Comparison of ENCODE assay signal across 13 cellular contexts in the genomic region with DNA sequence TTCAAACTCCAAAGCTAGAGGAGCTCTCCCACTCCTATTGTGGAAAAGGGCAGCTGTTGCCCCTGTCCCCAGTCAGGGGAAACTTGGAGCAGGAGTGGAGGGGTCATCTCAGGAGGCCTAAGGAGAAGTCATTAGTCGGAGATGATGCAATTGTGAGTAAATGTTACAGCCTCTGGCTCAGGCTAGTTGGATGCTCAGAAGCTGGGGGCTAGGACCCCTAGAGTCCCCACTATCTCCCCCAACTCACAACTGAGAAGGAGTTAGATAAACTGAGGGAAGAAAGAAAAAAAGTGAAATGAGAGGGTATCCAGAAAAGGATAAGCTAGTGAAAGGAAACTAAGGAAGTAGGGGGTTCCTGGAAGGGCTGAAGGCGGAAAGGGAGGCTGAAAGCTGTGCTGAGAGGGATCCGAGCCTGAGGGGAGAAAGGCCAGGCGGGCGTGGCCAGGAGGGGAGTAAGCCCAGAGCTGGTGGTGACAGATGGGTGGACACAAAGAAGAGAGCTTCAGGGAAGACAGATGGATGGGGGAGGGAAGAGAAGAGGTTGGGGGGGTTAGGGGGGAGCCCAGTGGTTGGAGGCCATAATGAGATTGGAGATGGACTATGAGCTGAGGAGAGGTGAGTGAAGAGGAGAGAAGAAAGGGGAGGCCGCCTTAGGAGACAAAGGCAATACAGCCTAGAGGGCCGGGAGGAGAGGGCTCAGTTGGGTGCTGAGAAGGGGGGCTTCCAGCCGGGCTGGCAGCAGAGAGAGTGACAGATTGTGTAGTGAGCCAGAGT. TPM values are rescaled to one million over a fixed set of nuclear protein-coding genes. Genes with fewer than 3 reads are reported as not detected.
DNase-seq lines count a peak whose midpoint lies in the region; ATAC-seq and TF ChIP-seq lines count a peak whose summit lies in the region.
"Had no signal": no experiment of that assay in that cellular context is flagged by ENCODE, and none has a peak within 500 bp of the region (broad histone marks: within the 10 kb centered on the region; RNA-seq: fewer than 3 reads in every experiment).

No MANE protein-coding gene starts in this region.

- ATAC-seq in HG03280 (IDR thresholded peaks at IDR 0.05; ENCODE audit: unreplicated experiment): no peak

- intact Hi-C loops in uterus (cut with DNase I; ENCODE audit: low total_unique reads): no loop called here

- no peak overlapping the region for H4K12ac ChIP-seq in trophoblast cell (ENCODE audit: low read depth, low read length)

- H3K9me3 Mint-ChIP-seq in activated T-cell treated with anti-CD3 and anti-CD28 coated beads, Interleukin-2, amount 50 U/mL, for 24 hours: no peaks in the 10 kb centered on the region

- H3K23ac ChIP-seq in trophoblast cell (ENCODE audit: low read length): no peak overlapping the region

- H2AFZ ChIP-seq in trophoblast cell (ENCODE audit: insufficient read depth, low read length, poor library complexity): no peak overlapping the region
- H2AFZ ChIP-seq: parathyroid adenoma had no signal

- no peak overlapping the region for H3K9ac ChIP-seq in trophoblast cell (ENCODE audit: low read length)
- H3K9ac ChIP-seq: parathyroid adenoma had no signal

- no peak overlapping the region for H2AK5ac ChIP-seq in trophoblast cell (ENCODE audit: low read length)

- no peak for TF ChIP-seq CTCF in GM20000 (IDR thresholded peaks at IDR 0.05; ENCODE audit: extremely low read depth, missing control alignments)
- TF ChIP-seq CTCF in uterus (IDR thresholded peaks at IDR 0.05): no peak

- H4K8ac ChIP-seq in trophoblast cell (ENCODE audit: low read depth, low read length): no peak overlapping the region

- no peak overlapping the region for H3K18ac ChIP-seq in trophoblast cell (ENCODE audit: low read length)

- H3K4me3 Mint-ChIP-seq in activated T-cell treated with anti-CD3 and anti-CD28 coated beads, Interleukin-2, amount 50 U/mL, for 24 hours: no peak overlapping the region

- no peaks in the 10 kb centered on the region for H3K27me3 Mint-ChIP-seq in activated T-cell treated with anti-CD3 and anti-CD28 coated beads, Interleukin-2, amount 50 U/mL, for 24 hours

- no peaks in the 10 kb centered on the region for H3K79me1 ChIP-seq in trophoblast cell (ENCODE audit: low read length)

- H3K36me3 ChIP-seq in trophoblast cell (ENCODE audit: control insufficient read depth in 1 of 2, insufficient read depth in 2 of 2, low read length in 2 of 2): peaks cover 13 to 27% of the 10 kb centered on the region in 2 experiments
- no peaks in the 10 kb centered on the region for H3K36me3 ChIP-seq in uterus

- H3K27me3 ChIP-seq in trophoblast cell (ENCODE audit: insufficient read depth, low read length): no peaks in the 10 kb centered on the region
- H3K27me3 ChIP-seq in uterus: no peaks in the 10 kb centered on the region
- H3K27me3 ChIP-seq: SJSA1, transverse colon had no signal

- H3K27ac ChIP-seq in trophoblast cell (ENCODE audit: low read depth, low read length) (no peak overlapping the region), uterus (no peak overlapping the region)
- H3K27ac ChIP-seq: esophagus muscularis mucosa, parathyroid adenoma, SJSA1, transverse colon had no signal

- no peak overlapping the region for H2BK120ac ChIP-seq in trophoblast cell (ENCODE audit: insufficient read depth, low read length, poor library complexity)

- H3K4me1 Mint-ChIP-seq in activated T-cell treated with anti-CD3 and anti-CD28 coated beads, Interleukin-2, amount 50 U/mL, for 24 hours (ENCODE audit: low read depth): no peaks in the 10 kb centered on the region

- DNase-seq in activated T-cell treated with anti-CD3 and anti-CD28 coated beads, Interleukin-2, amount 50 U/mL, for 24 hours: no peak
- DNase-seq in activated T-cell treated with anti-CD3 and anti-CD28 coated beads, Interleukin-2, amount 50 U/mL, for 48 hours: no peak
- DNase-seq in NCI-H2171 (lab: John Stamatoyannopoulos, UW) (peak; percentile 80), cerebellar cortex (ENCODE audit: low spot score) (peak; percentile 24), trophoblast cell (no peak), GM20000 (ENCODE audit: low spot score) (no peak), uterus (no peak)
- DNase-seq: NCI-H187 treated with DMSO at 0.1 percent for 48 hours, transverse colon had no signal

- no peak overlapping the region for H3K4ac ChIP-seq in trophoblast cell (ENCODE audit: low read depth, low read length)

- TF ChIP-seq POLR2A in uterus (IDR thresholded peaks at IDR 0.05): no peak

- H3K14ac ChIP-seq in trophoblast cell (ENCODE audit: low read length): no peak overlapping the region

- no peak overlapping the region for H3K4me2 ChIP-seq in trophoblast cell (ENCODE audit: low read length)

- H3K4me1 ChIP-seq in trophoblast cell (ENCODE audit: control insufficient read depth in 1 of 2, insufficient read depth in 2 of 2, low read length in 2 of 2): peaks cover 6 to 7% of the 10 kb centered on the region in 2 experiments
- H3K4me1 ChIP-seq in uterus: no peaks in the 10 kb centered on the region
- H3K4me1 ChIP-seq: esophagus muscularis mucosa, parathyroid adenoma, SJSA1, transverse colon had no signal

- no CpG with 5 or more reads among the region's 8 CpGs for WGBS in trophoblast cell (ENCODE audit: extremely low coverage, insufficient coverage, insufficient read length)

- no peak overlapping the region for H2BK12ac ChIP-seq in trophoblast cell (ENCODE audit: low read length)

- no peaks in the 10 kb centered on the region for H3K79me2 ChIP-seq in trophoblast cell (ENCODE audit: control insufficient read depth, insufficient read depth, low read length, poor library complexity)
- H3K79me2 ChIP-seq: parathyroid adenoma had no signal

- H3K36me3 Mint-ChIP-seq in activated T-cell treated with anti-CD3 and anti-CD28 coated beads, Interleukin-2, amount 50 U/mL, for 24 hours (ENCODE audit: low read depth): peaks cover 37% of the 10 kb centered on the region

- H3K4me3 ChIP-seq in trophoblast cell (ENCODE audit: low read depth, low read length) (no peak overlapping the region), uterus (no peak overlapping the region)
- H3K4me3 ChIP-seq: esophagus muscularis mucosa, SJSA1, transverse colon had no signal

- peak overlapping the region; percentile 48 for H4K91ac ChIP-seq in trophoblast cell (ENCODE audit: low read depth, low read length)

- no peaks in the 10 kb centered on the region for H3K9me3 ChIP-seq in trophoblast cell (ENCODE audit: insufficient read depth, low read depth, low read length)
- H3K9me3 ChIP-seq in uterus: no peaks in the 10 kb centered on the region
- H3K9me3 ChIP-seq: esophagus muscularis mucosa, SJSA1, transverse colon had no signal

- H2BK5ac ChIP-seq in trophoblast cell (ENCODE audit: low read depth, low read length, poor library complexity): no peak overlapping the region

- peak overlapping the region; percentile 80 for H3K27ac Mint-ChIP-seq in activated T-cell treated with anti-CD3 and anti-CD28 coated beads, Interleukin-2, amount 50 U/mL, for 24 hours

RNA-seq across cellular contexts. Expression of gene NHLH1, which starts 4.5 kb away (rescaled TPM):
- 0.51 and 0.62 TPM in 2 replicates for polyA plus RNA-seq in trophoblast cell (2013)
- total RNA-seq in uterus: not detected
- total RNA-seq: esophagus muscularis mucosa, transverse colon had no signal

RNA-seq across cellular contexts. Expression of gene NCSTN, which starts 19.2 kb away (rescaled TPM):
- 106 and 117 TPM in 2 replicates for polyA plus RNA-seq in trophoblast cell (2013)
- 10 to 100 TPM; 18.2 to 69.1 (median 56.4) TPM for total RNA-seq in uterus

RNA-seq across cellular contexts. Expression of gene COPA, which starts 19.3 kb away (rescaled TPM):
- polyA plus RNA-seq in trophoblast cell (2013): 176 and 178 TPM in 2 replicates
- 100 to 1,000 TPM in 2 of 4 donors, 10 to 100 TPM in 2; 71.2 to 211 (median 130) TPM for total RNA-seq in uterus

RNA-seq across cellular contexts. Expression of gene VANGL2, which starts 38.0 kb away (rescaled TPM):
- polyA plus RNA-seq in trophoblast cell (2013): 22.6 and 23.1 TPM in 2 replicates
- 10 to 100 TPM in 1 of 4 donors, 1 to 10 TPM in 2, under 1 TPM in 1; 0.26 to 14.1 (median 4.7) TPM for total RNA-seq in uterus

Comparison
In these comparisons a context has a peak if more than half of its experiments do, and no peak if none do; other contexts are left out.
1. DNase-seq: peak in NCI-H2171 (single experiment) and cerebellar cortex (single experiment); none in activated T-cell treated with anti-CD3 and anti-CD28 coated beads, Interleukin-2, amount 50 U/mL, for 24 hours (single experiment), activated T-cell treated with anti-CD3 and anti-CD28 coated beads, Interleukin-2, amount 50 U/mL, for 48 hours (0 of 2), trophoblast cell (0 of 2), GM20000 (single experiment) and uterus (0 of 2).